21 cellular contexts compared by ENCODE assay signal in genomic region chr6:139006470-139006869, GRCh38.
"Had no signal": no experiment of that assay in that cellular context is flagged by ENCODE, and none has a peak within 500 bp of the region (broad histone marks: within the 10 kb centered on the region; RNA-seq: fewer than 3 reads in every experiment).

No MANE protein-coding gene starts in this region.

- FAIRE-seq: K562, RCC 7860 had no signal

- H3K4me2 ChIP-seq: KMS-11 had no signal

- H3K9me3 Mint-ChIP-seq: IgD-negative memory B cell had no signal

- H3K4me3 Mint-ChIP-seq: IgD-negative memory B cell had no signal

- H3K27me3 ChIP-seq: SJSA1 had no signal

- DNase-seq: Kasumi-1, MM.1S, NCI-H1092 treated with DMSO at 0.1 percent for 48 hours, NCI-H1436, NCI-H187, NCI-H2029, NCI-H2171 treated with DMSO at 0.1 percent for 48 hours, NCI-H345, NCI-H446 treated with DMSO at 0.1 percent for 48 hours, NCI-H510A treated with DMSO at 0.1 percent for 48 hours, NCI-H526, NCI-H748 treated with DMSO at 0.1 percent for 48 hours, Right ventricle myocardium superior, RPMI8226, SIG-M5 had no signal

- ATAC-seq: K562 had no signal

- H3K36me3 ChIP-seq: SJSA1 had no signal

- H3K4me3 ChIP-seq: K562, SJSA1, SK-N-MC had no signal

- H3K27ac ChIP-seq: KMS-11, SJSA1, SK-N-MC had no signal

- H3K27ac Mint-ChIP-seq: IgD-negative memory B cell had no signal

- H3K9me3 ChIP-seq: SJSA1 had no signal

- H3K4me1 ChIP-seq: SJSA1 had no signal

- H3K9ac ChIP-seq: KMS-11 had no signal

- H3K36me3 Mint-ChIP-seq: IgD-negative memory B cell had no signal
